Comparison of ENCODE assay signal across 1 cellular context in genomic region chr22:50627914-50628542, GRCh38.
TF ChIP-seq lines count a peak whose summit lies in the region.

Gene ARSA (minus strand): TSS chr22:50628152. CDS start chr22:50627779, 373 bp downstream.

TF ChIP-seq in H1, 55 proteins besides CTCF, POLR2A, EP300 and RAD21 (continued from another document):
- TF ChIP-seq ATF2 (IDR thresholded peaks at IDR 0.05; ENCODE audit: low read length), result no peak
- no peak for TF ChIP-seq EZH2 (IDR thresholded peaks at IDR 0.05; ENCODE audit: low read depth, low read length, severe bottlenecking)
- peak; percentile 60; the same call in 1 of the 2 replicates for TF ChIP-seq SP1 (IDR thresholded peaks at IDR 0.05; ENCODE audit: low read depth, low read length)
- no peak for TF ChIP-seq SP4 (IDR thresholded peaks at IDR 0.05; ENCODE audit: low read length)
- no peak for TF ChIP-seq CBX8 (IDR thresholded peaks at IDR 0.05; ENCODE audit: borderline replicate concordance, low read depth, low read length)
- no peak for TF ChIP-seq POLR2AphosphoS5 (IDR thresholded peaks at IDR 0.05; ENCODE audit: low read depth, low read length)
- TF ChIP-seq KDM4A (IDR thresholded peaks at IDR 0.05; ENCODE audit: low read depth, low read length, severe bottlenecking), result peak; percentile 91
- peak; percentile 68 for TF ChIP-seq TAF1 (IDR thresholded peaks at IDR 0.05; ENCODE audit: low read depth, low read length)
- no peak for TF ChIP-seq BRCA1 (IDR thresholded peaks at IDR 0.05; ENCODE audit: low read depth, low read length)
- TF ChIP-seq EGR1 (IDR thresholded peaks at IDR 0.05; ENCODE audit: borderline replicate concordance, low read depth, low read length), result no peak
- TF ChIP-seq CBX5 (IDR thresholded peaks at IDR 0.05; ENCODE audit: low read depth, low read length), result no peak
- TF ChIP-seq E2F6 (IDR thresholded peaks at IDR 0.05), result peak; percentile 16; the same call in 1 of the 2 replicates
- no peak for TF ChIP-seq NRF1 (IDR thresholded peaks at IDR 0.05; ENCODE audit: low read depth, low read length)
- no peak for TF ChIP-seq HDAC6 (IDR thresholded peaks at IDR 0.05; ENCODE audit: low read depth, low read length)
- peak; percentile 15 for TF ChIP-seq ASH2L (IDR thresholded peaks at IDR 0.05; ENCODE audit: low read length)
- TF ChIP-seq MAX (IDR thresholded peaks at IDR 0.05), result peak; percentile 67
- peak; percentile 27 for TF ChIP-seq TAF7 (optimal IDR thresholded peaks at IDR 0.05; ENCODE audit: borderline replicate concordance, low read depth, low read length)
- TF ChIP-seq TEAD4 (IDR thresholded peaks at IDR 0.05; ENCODE audit: low read depth, low read length), result no peak
- no peak for TF ChIP-seq SAP30 (IDR thresholded peaks at IDR 0.05; ENCODE audit: insufficient read depth, insufficient replicate concordance, low read length)
- TF ChIP-seq CHD2 (IDR thresholded peaks at IDR 0.05; ENCODE audit: low read length), result no peak
- 0 out of 4 replicates have a peak, but pooled peaks have one; percentile 18 to 50 for TF ChIP-seq SIN3A (conservative IDR thresholded peaks at IDR 0.05 in 1 of 2, IDR thresholded peaks at IDR 0.05 in 1 of 2; ENCODE audit: low read depth in 1 of 2, low read length in 2 of 2)
- TF ChIP-seq SIX5 (IDR thresholded peaks at IDR 0.05; ENCODE audit: low read depth, low read length), result no peak
- TF ChIP-seq NANOG (IDR thresholded peaks at IDR 0.05; ENCODE audit: insufficient read depth, low read depth, low read length, poor library complexity, severe bottlenecking), result no peak
- 0 out of 2 replicates have a peak, but pooled peaks have one; percentile 29 for TF ChIP-seq SUZ12 (IDR thresholded peaks at IDR 0.05; ENCODE audit: low read length)
- no peak for TF ChIP-seq GABPA (IDR thresholded peaks at IDR 0.05; ENCODE audit: borderline replicate concordance, insufficient read depth, low read length)
